In the genomic region with DNA sequence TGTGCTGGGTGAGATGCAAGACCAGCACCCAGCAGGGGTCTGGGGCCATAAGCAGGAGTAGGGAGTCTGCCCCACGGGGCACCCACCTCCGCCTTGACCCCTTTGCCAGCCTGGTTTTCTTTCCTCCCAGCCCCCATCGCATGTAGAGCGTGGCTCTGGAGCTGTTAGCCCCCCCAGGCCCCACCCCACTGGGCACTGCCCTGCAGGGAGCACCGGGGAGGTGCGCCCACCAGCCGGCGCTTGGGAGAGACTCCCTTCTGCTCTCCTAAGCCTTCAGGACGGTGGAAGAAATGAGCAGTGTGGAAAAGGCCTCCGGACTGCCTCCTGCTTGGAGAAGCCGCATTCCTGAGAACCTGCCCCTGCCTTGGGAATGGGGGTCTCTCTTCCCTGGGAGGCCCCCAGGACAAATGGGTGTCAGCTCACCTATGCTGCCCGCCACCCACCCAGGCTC, we compare ENCODE assay signal across 32 cellular contexts.
"Had no signal": no experiment of that assay in that cellular context is flagged by ENCODE, and none has a peak within 500 bp of the region (broad histone marks: within the 10 kb centered on the region; RNA-seq: fewer than 3 reads in every experiment).

No MANE protein-coding gene starts in this region.

- H3K36me3 Mint-ChIP-seq: mesothelial cell of epicardium; naive B cell; stimulated activated memory B cell treated with anti-CD40 and anti-IgM and Interleukin-4, amounts not matched to agents 10 μg/mL and 1 μg/mL and 100 μg/mL, for 72 hours; WTC11 had no signal

- H3K9me3 Mint-ChIP-seq: activated naive CD4-positive, alpha-beta T cell treated with anti-CD3 and anti-CD28 coated beads for 36 hours; activated T-cell treated with anti-CD3 and anti-CD28 coated beads, Interleukin-2, amount 50 U/mL, for 72 hours; central memory CD8-positive, alpha-beta T cell; mesothelial cell of epicardium; naive B cell; neural crest cell; stimulated activated memory B cell treated with anti-CD40 and anti-IgM and Interleukin-4, amounts not matched to agents 10 μg/mL and 1 μg/mL and 100 μg/mL, for 72 hours; stimulated activated naive CD8-positive, alpha-beta T cell treated with anti-CD3 and anti-CD28 coated beads, Interleukin-15, amount 100 ng/mL, for 72 hours; WTC11 had no signal

- H3K4me3 ChIP-seq: esophagus squamous epithelium, left lung, lung, pancreas, skin epidermis, thyroid gland, upper lobe of left lung had no signal

- H3K4me3 Mint-ChIP-seq: activated CD8-positive, alpha-beta T cell treated with anti-CD3 and anti-CD28 coated beads, Interleukin-2, amount 10 ng/mL, durations not matched to agents 7 days and 5 days; activated naive CD4-positive, alpha-beta T cell treated with anti-CD3 and anti-CD28 coated beads for 36 hours; activated T-cell treated with anti-CD3 and anti-CD28 coated beads, Interleukin-2, amount 50 U/mL, for 72 hours; central memory CD8-positive, alpha-beta T cell; mesothelial cell of epicardium; naive B cell; neural crest cell; stimulated activated memory B cell treated with anti-CD40 and anti-IgM and Interleukin-4, amounts not matched to agents 10 μg/mL and 1 μg/mL and 100 μg/mL, for 72 hours; stimulated activated naive CD8-positive, alpha-beta T cell treated with anti-CD3 and anti-CD28 coated beads, Interleukin-15, amount 100 ng/mL, for 72 hours; WTC11 had no signal

- ATAC-seq: activated CD8-positive, alpha-beta T cell treated with anti-CD3 and anti-CD28 coated beads, Interleukin-2, amount 10 ng/mL, durations not matched to agents 7 days and 5 days; activated T-cell treated with anti-CD3 and anti-CD28 coated beads, Interleukin-2, amount 50 U/mL, for 72 hours; left lung; pancreas; right cardiac atrium; stimulated activated memory B cell treated with anti-CD40 and anti-IgM and Interleukin-4, amounts not matched to agents 10 μg/mL and 1 μg/mL and 100 μg/mL, for 72 hours; stimulated activated naive CD8-positive, alpha-beta T cell treated with anti-CD3 and anti-CD28 coated beads, Interleukin-15, amount 100 ng/mL, for 72 hours; WTC11 had no signal

- H3K4me1 ChIP-seq: esophagus squamous epithelium, pancreas, thyroid gland had no signal

- H3K9me3 ChIP-seq: esophagus squamous epithelium, left lung, pancreas, thyroid gland, upper lobe of left lung had no signal

- H3K36me3 ChIP-seq: brain microvascular endothelial cell, esophagus squamous epithelium, left lung, pancreas, thyroid gland, upper lobe of left lung had no signal

- H3K27ac ChIP-seq: brain microvascular endothelial cell, epithelial cell of prostate, esophagus squamous epithelium, pancreas, skin epidermis, thyroid gland had no signal

- H3K4me1 Mint-ChIP-seq: central memory CD8-positive, alpha-beta T cell had no signal

- H3K27me3 ChIP-seq: pancreas, thyroid gland, upper lobe of left lung had no signal

- DNase-seq: activated CD4-positive, alpha-beta T cell treated with anti-CD3 and anti-CD28 coated beads for 1 hour; activated CD8-positive, alpha-beta T cell treated with anti-CD3 and anti-CD28 coated beads, Interleukin-2, amount 10 ng/mL, durations not matched to agents 7 days and 5 days; activated naive CD4-positive, alpha-beta T cell treated with anti-CD3 and anti-CD28 coated beads for 36 hours; activated T-cell treated with anti-CD3 and anti-CD28 coated beads for 4 hours; activated T-cell treated with anti-CD3 and anti-CD28 coated beads, Interleukin-2, amount 50 U/mL, for 72 hours; amniotic stem cell; brain microvascular endothelial cell; dermis blood vessel endothelial cell; effector CD4-positive, alpha-beta T cell; esophagus squamous epithelium; foreskin melanocyte; naive B cell; nucleus accumbens; stimulated activated CD4-positive, alpha-beta T cell treated with anti-CD3 and anti-CD28 coated beads, Interleukin-1b, Interleukin-23, amount 100 ng/mL, for 48 hours; stimulated activated CD4-positive, alpha-beta T cell treated with anti-CD3 and anti-CD28 coated beads, Interleukin-4, amount 100 ng/mL, for 4 hours; stimulated activated CD8-positive, alpha-beta memory T cell treated with anti-CD3 and anti-CD28 coated beads, Interleukin-4, amount 100 ng/mL, for 48 hours; stimulated activated naive CD8-positive, alpha-beta T cell treated with anti-CD3 and anti-CD28 coated beads, Interleukin-15, amount 100 ng/mL, for 72 hours; substantia nigra; T-helper 2 cell; thyroid gland; upper lobe of left lung had no signal

- H3K27ac Mint-ChIP-seq: activated CD8-positive, alpha-beta T cell treated with anti-CD3 and anti-CD28 coated beads, Interleukin-2, amount 10 ng/mL, durations not matched to agents 7 days and 5 days; activated naive CD4-positive, alpha-beta T cell treated with anti-CD3 and anti-CD28 coated beads for 36 hours; activated T-cell treated with anti-CD3 and anti-CD28 coated beads, Interleukin-2, amount 50 U/mL, for 72 hours; mesothelial cell of epicardium; stimulated activated memory B cell treated with anti-CD40 and anti-IgM and Interleukin-4, amounts not matched to agents 10 μg/mL and 1 μg/mL and 100 μg/mL, for 72 hours; stimulated activated naive CD8-positive, alpha-beta T cell treated with anti-CD3 and anti-CD28 coated beads, Interleukin-15, amount 100 ng/mL, for 72 hours; WTC11 had no signal
